Comparison of ENCODE assay signal across 2 cellular contexts in genomic region chr6:46898011-46898410, GRCh38.
TF ChIP-seq lines count a peak whose summit lies in the region.

No MANE protein-coding gene starts in this region.

TF ChIP-seq in GM23338, 12 proteins besides CTCF, POLR2A, EP300 and RAD21:
- TF ChIP-seq, protein P1, sequence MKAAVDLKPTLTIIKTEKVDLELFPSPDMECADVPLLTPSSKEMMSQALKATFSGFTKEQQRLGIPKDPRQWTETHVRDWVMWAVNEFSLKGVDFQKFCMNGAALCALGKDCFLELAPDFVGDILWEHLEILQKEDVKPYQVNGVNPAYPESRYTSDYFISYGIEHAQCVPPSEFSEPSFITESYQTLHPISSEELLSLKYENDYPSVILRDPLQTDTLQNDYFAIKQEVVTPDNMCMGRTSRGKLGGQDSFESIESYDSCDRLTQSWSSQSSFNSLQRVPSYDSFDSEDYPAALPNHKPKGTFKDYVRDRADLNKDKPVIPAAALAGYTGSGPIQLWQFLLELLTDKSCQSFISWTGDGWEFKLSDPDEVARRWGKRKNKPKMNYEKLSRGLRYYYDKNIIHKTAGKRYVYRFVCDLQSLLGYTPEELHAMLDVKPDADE (IDR thresholded peaks at IDR 0.05): no peak
- TF ChIP-seq ZNF114 (CRISPR knock-in tag; IDR thresholded peaks at IDR 0.05) (no peak), ZNF331 (CRISPR knock-in tag; IDR thresholded peaks at IDR 0.05; ENCODE audit: low read depth) (no peak), EZH2phosphoT487 (IDR thresholded peaks at IDR 0.05; ENCODE audit: unreplicated experiment) (no peak), STAT1 (IDR thresholded peaks at IDR 0.05; ENCODE audit: unreplicated experiment) (no peak), EZH2 (IDR thresholded peaks at IDR 0.05; ENCODE audit: low read depth, unreplicated experiment) (no peak), JUNB (IDR thresholded peaks at IDR 0.05; ENCODE audit: unreplicated experiment) (no peak), POLR2AphosphoS5 (IDR thresholded peaks at IDR 0.05; ENCODE audit: low read depth) (no peak), CREB1 (CRISPR knock-in tag; IDR thresholded peaks at IDR 0.05; ENCODE audit: low read depth) (no peak), NANOG (IDR thresholded peaks at IDR 0.05; ENCODE audit: borderline replicate concordance) (no peak)
- TF ChIP-seq, protein P2, sequence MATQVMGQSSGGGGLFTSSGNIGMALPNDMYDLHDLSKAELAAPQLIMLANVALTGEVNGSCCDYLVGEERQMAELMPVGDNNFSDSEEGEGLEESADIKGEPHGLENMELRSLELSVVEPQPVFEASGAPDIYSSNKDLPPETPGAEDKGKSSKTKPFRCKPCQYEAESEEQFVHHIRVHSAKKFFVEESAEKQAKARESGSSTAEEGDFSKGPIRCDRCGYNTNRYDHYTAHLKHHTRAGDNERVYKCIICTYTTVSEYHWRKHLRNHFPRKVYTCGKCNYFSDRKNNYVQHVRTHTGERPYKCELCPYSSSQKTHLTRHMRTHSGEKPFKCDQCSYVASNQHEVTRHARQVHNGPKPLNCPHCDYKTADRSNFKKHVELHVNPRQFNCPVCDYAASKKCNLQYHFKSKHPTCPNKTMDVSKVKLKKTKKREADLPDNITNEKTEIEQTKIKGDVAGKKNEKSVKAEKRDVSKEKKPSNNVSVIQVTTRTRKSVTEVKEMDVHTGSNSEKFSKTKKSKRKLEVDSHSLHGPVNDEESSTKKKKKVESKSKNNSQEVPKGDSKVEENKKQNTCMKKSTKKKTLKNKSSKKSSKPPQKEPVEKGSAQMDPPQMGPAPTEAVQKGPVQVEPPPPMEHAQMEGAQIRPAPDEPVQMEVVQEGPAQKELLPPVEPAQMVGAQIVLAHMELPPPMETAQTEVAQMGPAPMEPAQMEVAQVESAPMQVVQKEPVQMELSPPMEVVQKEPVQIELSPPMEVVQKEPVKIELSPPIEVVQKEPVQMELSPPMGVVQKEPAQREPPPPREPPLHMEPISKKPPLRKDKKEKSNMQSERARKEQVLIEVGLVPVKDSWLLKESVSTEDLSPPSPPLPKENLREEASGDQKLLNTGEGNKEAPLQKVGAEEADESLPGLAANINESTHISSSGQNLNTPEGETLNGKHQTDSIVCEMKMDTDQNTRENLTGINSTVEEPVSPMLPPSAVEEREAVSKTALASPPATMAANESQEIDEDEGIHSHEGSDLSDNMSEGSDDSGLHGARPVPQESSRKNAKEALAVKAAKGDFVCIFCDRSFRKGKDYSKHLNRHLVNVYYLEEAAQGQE (IDR thresholded peaks at IDR 0.05; ENCODE audit: unreplicated experiment): no peak
- TF ChIP-seq, protein P3, sequence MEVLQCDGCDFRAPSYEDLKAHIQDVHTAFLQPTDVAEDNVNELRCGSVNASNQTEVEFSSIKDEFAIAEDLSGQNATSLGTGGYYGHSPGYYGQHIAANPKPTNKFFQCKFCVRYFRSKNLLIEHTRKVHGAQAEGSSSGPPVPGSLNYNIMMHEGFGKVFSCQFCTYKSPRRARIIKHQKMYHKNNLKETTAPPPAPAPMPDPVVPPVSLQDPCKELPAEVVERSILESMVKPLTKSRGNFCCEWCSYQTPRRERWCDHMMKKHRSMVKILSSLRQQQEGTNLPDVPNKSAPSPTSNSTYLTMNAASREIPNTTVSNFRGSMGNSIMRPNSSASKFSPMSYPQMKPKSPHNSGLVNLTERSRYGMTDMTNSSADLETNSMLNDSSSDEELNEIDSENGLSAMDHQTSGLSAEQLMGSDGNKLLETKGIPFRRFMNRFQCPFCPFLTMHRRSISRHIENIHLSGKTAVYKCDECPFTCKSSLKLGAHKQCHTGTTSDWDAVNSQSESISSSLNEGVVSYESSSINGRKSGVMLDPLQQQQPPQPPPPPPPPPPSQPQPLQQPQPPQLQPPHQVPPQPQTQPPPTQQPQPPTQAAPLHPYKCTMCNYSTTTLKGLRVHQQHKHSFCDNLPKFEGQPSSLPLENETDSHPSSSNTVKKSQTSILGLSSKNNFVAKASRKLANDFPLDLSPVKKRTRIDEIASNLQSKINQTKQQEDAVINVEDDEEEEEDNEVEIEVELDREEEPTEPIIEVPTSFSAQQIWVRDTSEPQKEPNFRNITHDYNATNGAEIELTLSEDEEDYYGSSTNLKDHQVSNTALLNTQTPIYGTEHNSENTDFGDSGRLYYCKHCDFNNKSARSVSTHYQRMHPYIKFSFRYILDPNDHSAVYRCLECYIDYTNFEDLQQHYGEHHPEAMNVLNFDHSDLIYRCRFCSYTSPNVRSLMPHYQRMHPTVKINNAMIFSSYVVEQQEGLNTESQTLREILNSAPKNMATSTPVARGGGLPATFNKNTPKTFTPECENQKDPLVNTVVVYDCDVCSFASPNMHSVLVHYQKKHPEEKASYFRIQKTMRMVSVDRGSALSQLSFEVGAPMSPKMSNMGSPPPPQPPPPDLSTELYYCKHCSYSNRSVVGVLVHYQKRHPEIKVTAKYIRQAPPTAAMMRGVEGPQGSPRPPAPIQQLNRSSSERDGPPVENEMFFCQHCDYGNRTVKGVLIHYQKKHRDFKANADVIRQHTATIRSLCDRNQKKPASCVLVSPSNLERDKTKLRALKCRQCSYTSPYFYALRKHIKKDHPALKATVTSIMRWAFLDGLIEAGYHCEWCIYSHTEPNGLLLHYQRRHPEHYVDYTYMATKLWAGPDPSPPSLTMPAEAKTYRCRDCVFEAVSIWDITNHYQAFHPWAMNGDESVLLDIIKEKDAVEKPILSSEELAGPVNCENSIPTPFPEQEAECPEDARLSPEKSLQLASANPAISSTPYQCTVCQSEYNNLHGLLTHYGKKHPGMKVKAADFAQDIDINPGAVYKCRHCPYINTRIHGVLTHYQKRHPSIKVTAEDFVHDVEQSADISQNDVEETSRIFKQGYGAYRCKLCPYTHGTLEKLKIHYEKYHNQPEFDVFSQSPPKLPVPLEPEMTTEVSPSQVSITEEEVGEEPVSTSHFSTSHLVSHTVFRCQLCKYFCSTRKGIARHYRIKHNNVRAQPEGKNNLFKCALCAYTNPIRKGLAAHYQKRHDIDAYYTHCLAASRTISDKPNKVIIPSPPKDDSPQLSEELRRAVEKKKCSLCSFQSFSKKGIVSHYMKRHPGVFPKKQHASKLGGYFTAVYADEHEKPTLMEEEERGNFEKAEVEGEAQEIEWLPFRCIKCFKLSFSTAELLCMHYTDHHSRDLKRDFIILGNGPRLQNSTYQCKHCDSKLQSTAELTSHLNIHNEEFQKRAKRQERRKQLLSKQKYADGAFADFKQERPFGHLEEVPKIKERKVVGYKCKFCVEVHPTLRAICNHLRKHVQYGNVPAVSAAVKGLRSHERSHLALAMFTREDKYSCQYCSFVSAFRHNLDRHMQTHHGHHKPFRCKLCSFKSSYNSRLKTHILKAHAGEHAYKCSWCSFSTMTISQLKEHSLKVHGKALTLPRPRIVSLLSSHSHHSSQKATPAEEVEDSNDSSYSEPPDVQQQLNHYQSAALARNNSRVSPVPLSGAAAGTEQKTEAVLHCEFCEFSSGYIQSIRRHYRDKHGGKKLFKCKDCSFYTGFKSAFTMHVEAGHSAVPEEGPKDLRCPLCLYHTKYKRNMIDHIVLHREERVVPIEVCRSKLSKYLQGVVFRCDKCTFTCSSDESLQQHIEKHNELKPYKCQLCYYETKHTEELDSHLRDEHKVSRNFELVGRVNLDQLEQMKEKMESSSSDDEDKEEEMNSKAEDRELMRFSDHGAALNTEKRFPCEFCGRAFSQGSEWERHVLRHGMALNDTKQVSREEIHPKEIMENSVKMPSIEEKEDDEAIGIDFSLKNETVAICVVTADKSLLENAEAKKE (CRISPR knock-in tag; IDR thresholded peaks at IDR 0.05): no peak

TF ChIP-seq in H1, 55 proteins besides CTCF, POLR2A, EP300 and RAD21:
- TF ChIP-seq CEBPB (IDR thresholded peaks at IDR 0.05; ENCODE audit: low read depth, low read length) (no peak), SP4 (IDR thresholded peaks at IDR 0.05; ENCODE audit: low read length) (no peak), TCF12 (IDR thresholded peaks at IDR 0.05; ENCODE audit: low read depth, low read length) (no peak)
TF ChIP-seq in H1: peak in this region for 0.
